ENCODE assay signal across 7 cellular contexts in genomic region chr6:132798820-132799538, GRCh38. TPM values are rescaled to one million over a fixed set of nuclear protein-coding genes. Genes with fewer than 3 reads are reported as not detected.
DNase-seq lines count a peak whose midpoint lies in the region; ATAC-seq and TF ChIP-seq lines count a peak whose summit lies in the region.

No MANE protein-coding gene starts in this region.

- H3K4me3 ChIP-seq in astrocyte of the spinal cord (ENCODE audit: low read depth, low read length) (peak overlapping the region; percentile 68), iPS-11a (ENCODE audit: low read depth, low read length) (peak overlapping the region; percentile 68)

- TF ChIP-seq CTCF in GM13976 (IDR thresholded peaks at IDR 0.05; ENCODE audit: borderline replicate concordance, control extremely low read depth, extremely low read depth, insufficient read depth, missing control alignments): peak; percentile 81
- TF ChIP-seq CTCF in astrocyte of the spinal cord (IDR thresholded peaks at IDR 0.05; ENCODE audit: low read depth, low read length): peak; percentile 89

- DNase-seq in GM13976 (ENCODE audit: low spot score): peak; percentile 78
- peak; percentile 70 for DNase-seq in NCI-H1105 (lab: John Stamatoyannopoulos, UW)
- peak; percentile 27 to 80 (median 63) for DNase-seq in T-helper 2 cell
- DNase-seq in astrocyte of the spinal cord (ENCODE audit: low read depth, low spot score): peak; percentile 80
- DNase-seq in sciatic nerve (ENCODE audit: low spot score): peak; percentile 78

- ATAC-seq in HG02588 (IDR thresholded peaks at IDR 0.05; ENCODE audit: unreplicated experiment) (peak; percentile 78), sciatic nerve (peak; percentile 86)

- in situ Hi-C loops in GM13976 (cut with MboI; ENCODE audit: low sequenced_read_pairs, unreplicated experiment): no loop called here
- in situ Hi-C loops in astrocyte of the spinal cord (cut with HindIII; ENCODE audit: low sequenced_read_pairs): no loop called here

- intact Hi-C loops in sciatic nerve (cut with DNase I): loop anchor here (10.0 kb wide), 1 partner anchor 896 kb away; no protein-coding TSS in a partner anchor

RNA-seq across cellular contexts. Expression of gene SLC18B1, which starts 0.5 kb away (rescaled TPM):
- total RNA-seq in sciatic nerve: 6.8 TPM

RNA-seq across cellular contexts. Expression of gene RPS12, which starts 15.4 kb away (rescaled TPM):
- total RNA-seq in sciatic nerve: 716 TPM

RNA-seq across cellular contexts. Expression of gene VNN2, which starts 41.3 kb away (rescaled TPM):
- 9.2 TPM for total RNA-seq in sciatic nerve

Comparison
In these comparisons a context has a peak if more than half of its experiments do, and no peak if none do; other contexts are left out.
1. Peak in every context shown above with its lines: DNase-seq, ATAC-seq and H3K4me3 ChIP-seq.